In the genomic region with DNA sequence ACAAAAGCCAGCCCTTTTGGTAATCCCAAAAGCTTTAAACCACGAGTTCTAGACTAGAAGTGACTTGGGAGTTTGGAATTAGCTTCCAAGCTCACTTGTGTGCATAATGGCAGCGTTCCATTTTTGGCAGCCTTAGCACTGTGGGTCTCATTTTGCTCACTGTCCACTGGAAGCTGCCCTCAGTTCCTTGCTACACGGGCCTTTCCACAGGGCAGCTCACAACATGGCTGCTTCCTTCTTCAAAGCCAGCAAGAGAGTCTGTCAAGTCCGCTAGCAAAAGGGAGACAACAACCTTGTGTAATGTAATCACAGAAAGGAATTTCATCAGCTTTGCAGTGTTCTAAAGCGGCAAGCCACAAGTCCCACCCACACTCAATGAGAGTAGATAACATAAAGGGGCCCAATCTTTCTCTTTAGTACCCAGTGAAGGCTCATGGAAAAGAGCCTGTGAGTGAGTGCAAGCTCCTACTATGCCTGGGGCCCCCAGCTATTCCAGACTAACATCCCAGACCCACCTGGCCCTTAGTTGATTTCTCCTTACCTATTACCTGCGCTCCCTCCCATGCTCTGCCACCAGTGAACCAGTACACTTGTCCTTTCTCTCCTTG, we compare ENCODE assay signal across 10 cellular contexts.
DNase-seq lines count a peak whose midpoint lies in the region; ATAC-seq and TF ChIP-seq lines count a peak whose summit lies in the region.
"Had no signal": no experiment of that assay in that cellular context is flagged by ENCODE, and none has a peak within 500 bp of the region (broad histone marks: within the 10 kb centered on the region; RNA-seq: fewer than 3 reads in every experiment).

No MANE protein-coding gene starts in this region.

- no peak for TF ChIP-seq POLR2A in NB4 (IDR thresholded peaks at IDR 0.05; ENCODE audit: extremely low read depth, insufficient read length)

- no peaks in the 10 kb centered on the region for H3K9me3 ChIP-seq in HEK293 (ENCODE audit: control insufficient read depth, insufficient read depth, low read depth, low read length)

- peak overlapping the region; percentile 0; the same call in 1 of the 2 replicates for H3K27ac ChIP-seq in HEK293 (ENCODE audit: extremely low read depth, low read depth, low read length)

- H3K4me1 Mint-ChIP-seq in activated naive CD8-positive, alpha-beta T cell treated with anti-CD3 and anti-CD28 coated beads, Interleukin-2, amount 10 ng/mL, durations not matched to agents 7 days and 5 days = peaks cover 18% of the 10 kb centered on the region
- H3K4me1 Mint-ChIP-seq in natural killer cell = peaks cover 30 to 31% of the 10 kb centered on the region in 2 donors

- no peaks in the 10 kb centered on the region for H3K27me3 Mint-ChIP-seq in activated naive CD8-positive, alpha-beta T cell treated with anti-CD3 and anti-CD28 coated beads, Interleukin-2, amount 10 ng/mL, durations not matched to agents 7 days and 5 days
- H3K27me3 Mint-ChIP-seq in natural killer cell (ENCODE audit: low read depth in 2 of 2) = peaks cover 0 to 8% of the 10 kb centered on the region in 2 donors

- H3K9me3 Mint-ChIP-seq in activated naive CD8-positive, alpha-beta T cell treated with anti-CD3 and anti-CD28 coated beads, Interleukin-2, amount 10 ng/mL, durations not matched to agents 7 days and 5 days = peaks cover 4% of the 10 kb centered on the region
- H3K9me3 Mint-ChIP-seq in natural killer cell = no peaks in the 10 kb centered on the region

- DNase-seq in NB4 (ENCODE audit: low read depth) = peak; percentile 80
- DNase-seq in activated naive CD8-positive, alpha-beta T cell treated with anti-CD3 and anti-CD28 coated beads, Interleukin-2, amount 10 ng/mL, durations not matched to agents 7 days and 5 days = no peak
- DNase-seq in natural killer cell = no peak
- no peak for DNase-seq in NCI-H2107 (lab: John Stamatoyannopoulos, UW)
- DNase-seq in cerebellar cortex (ENCODE audit: low spot score) = no peak
- DNase-seq: DMS53, NCI-H2171 treated with DMSO at 0.1 percent for 48 hours had no signal

- H3K4me1 ChIP-seq in HEK293 (ENCODE audit: control insufficient read depth, insufficient read depth, low read length) = peaks cover 4% of the 10 kb centered on the region; the same call in 1 of the 2 replicates

- POLR2A ChIA-PET in HEK293 (lab: Yijun Ruan, JAX) = no interaction called here
- POLR2A ChIA-PET in activated naive CD8-positive, alpha-beta T cell treated with anti-CD3 and anti-CD28 coated beads, Interleukin-2, amount 10 ng/mL, durations not matched to agents 7 days and 5 days (lab: Charles Lee) = no interaction called here

- peaks cover 8% of the 10 kb centered on the region for H3K36me3 Mint-ChIP-seq in activated naive CD8-positive, alpha-beta T cell treated with anti-CD3 and anti-CD28 coated beads, Interleukin-2, amount 10 ng/mL, durations not matched to agents 7 days and 5 days
- no peaks in the 10 kb centered on the region for H3K36me3 Mint-ChIP-seq in natural killer cell

- intact Hi-C loops in natural killer cell (cut with micrococcal nuclease) = no loop called here

- no peak for TF ChIP-seq CTCF in HEK293 (tag by site-specific recombination; IDR thresholded peaks at IDR 0.05)
- no peak for TF ChIP-seq CTCF in NB4 (IDR thresholded peaks at IDR 0.05; ENCODE audit: low read depth, low read length)
- no peak for TF ChIP-seq CTCF in natural killer cell (IDR thresholded peaks at IDR 0.05)

- CTCF ChIA-PET in HEK293 (lab: Yijun Ruan, JAX) = interaction anchor here (1.7 kb wide), 1 partner anchor 39 kb away, joined by 5 read pairs; no protein-coding TSS in a partner anchor

- H3K36me3 ChIP-seq in HEK293 (ENCODE audit: control insufficient read depth in 2 of 2, insufficient read depth in 1 of 2, low read length in 2 of 2) = no peaks in the 10 kb centered on the region

- peak; percentile 30 for ATAC-seq in activated naive CD8-positive, alpha-beta T cell treated with anti-CD3 and anti-CD28 coated beads, Interleukin-2, amount 10 ng/mL, durations not matched to agents 7 days and 5 days (ENCODE audit: low read depth)
- ATAC-seq in natural killer cell (peak; percentile 56 to 79 (median 60)), GM21786 (IDR thresholded peaks at IDR 0.05; ENCODE audit: unreplicated experiment) (no peak)
- ATAC-seq: HCT116 had no signal

- no peak overlapping the region for H3K4me3 ChIP-seq in HEK293 (ENCODE audit: low read depth, low read length)
- H3K4me3 ChIP-seq in NB4 (ENCODE audit: low read depth, low read length) = no peak overlapping the region

- peak overlapping the region; percentile 23 for H3K4me3 Mint-ChIP-seq in activated naive CD8-positive, alpha-beta T cell treated with anti-CD3 and anti-CD28 coated beads, Interleukin-2, amount 10 ng/mL, durations not matched to agents 7 days and 5 days
- peak overlapping the region; percentile 78 for H3K4me3 Mint-ChIP-seq in natural killer cell

- H3K27ac Mint-ChIP-seq in activated naive CD8-positive, alpha-beta T cell treated with anti-CD3 and anti-CD28 coated beads, Interleukin-2, amount 10 ng/mL, durations not matched to agents 7 days and 5 days = peak overlapping the region; percentile 82
- peak overlapping the region; percentile 87 to 93 for H3K27ac Mint-ChIP-seq in natural killer cell

TF ChIP-seq in HEK293, 187 proteins besides CTCF, POLR2A, EP300 and RAD21 (continues in another document):
- TF ChIP-seq ZNF677 (tag by site-specific recombination; IDR thresholded peaks at IDR 0.05) (no peak), ZNF10 (tag by site-specific recombination; IDR thresholded peaks at IDR 0.05) (no peak), ZNF155 (tag by site-specific recombination; IDR thresholded peaks at IDR 0.05) (no peak), ZBTB17 (tag by site-specific recombination; IDR thresholded peaks at IDR 0.05) (0 out of 2 replicates have a peak, but pooled peaks have one; percentile 16), GFI1B (tag by site-specific recombination; IDR thresholded peaks at IDR 0.05) (no peak), ZNF558 (tag by site-specific recombination; IDR thresholded peaks at IDR 0.05) (peak; percentile 36; the same call in 1 of the 2 replicates), ZNF416 (tag by site-specific recombination; IDR thresholded peaks at IDR 0.05) (no peak), MZF1 (tag by site-specific recombination; IDR thresholded peaks at IDR 0.05; ENCODE audit: borderline replicate concordance) (no peak), KLF9 (tag by site-specific recombination; IDR thresholded peaks at IDR 0.05; ENCODE audit: low read depth) (no peak), ZFHX2 (tag by site-specific recombination; conservative IDR thresholded peaks at IDR 0.05) (peak; percentile 49), ZSCAN30 (tag by site-specific recombination; IDR thresholded peaks at IDR 0.05) (no peak)
- TF ChIP-seq, protein P1, sequence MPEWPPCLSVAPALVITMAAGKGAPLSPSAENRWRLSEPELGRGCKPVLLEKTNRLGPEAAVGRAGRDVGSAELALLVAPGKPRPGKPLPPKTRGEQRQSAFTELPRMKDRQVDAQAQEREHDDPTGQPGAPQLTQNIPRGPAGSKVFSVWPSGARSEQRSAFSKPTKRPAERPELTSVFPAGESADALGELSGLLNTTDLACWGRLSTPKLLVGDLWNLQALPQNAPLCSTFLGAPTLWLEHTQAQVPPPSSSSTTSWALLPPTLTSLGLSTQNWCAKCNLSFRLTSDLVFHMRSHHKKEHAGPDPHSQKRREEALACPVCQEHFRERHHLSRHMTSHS (tag by site-specific recombination; IDR thresholded peaks at IDR 0.05) = no peak
- TF ChIP-seq, protein P2, sequence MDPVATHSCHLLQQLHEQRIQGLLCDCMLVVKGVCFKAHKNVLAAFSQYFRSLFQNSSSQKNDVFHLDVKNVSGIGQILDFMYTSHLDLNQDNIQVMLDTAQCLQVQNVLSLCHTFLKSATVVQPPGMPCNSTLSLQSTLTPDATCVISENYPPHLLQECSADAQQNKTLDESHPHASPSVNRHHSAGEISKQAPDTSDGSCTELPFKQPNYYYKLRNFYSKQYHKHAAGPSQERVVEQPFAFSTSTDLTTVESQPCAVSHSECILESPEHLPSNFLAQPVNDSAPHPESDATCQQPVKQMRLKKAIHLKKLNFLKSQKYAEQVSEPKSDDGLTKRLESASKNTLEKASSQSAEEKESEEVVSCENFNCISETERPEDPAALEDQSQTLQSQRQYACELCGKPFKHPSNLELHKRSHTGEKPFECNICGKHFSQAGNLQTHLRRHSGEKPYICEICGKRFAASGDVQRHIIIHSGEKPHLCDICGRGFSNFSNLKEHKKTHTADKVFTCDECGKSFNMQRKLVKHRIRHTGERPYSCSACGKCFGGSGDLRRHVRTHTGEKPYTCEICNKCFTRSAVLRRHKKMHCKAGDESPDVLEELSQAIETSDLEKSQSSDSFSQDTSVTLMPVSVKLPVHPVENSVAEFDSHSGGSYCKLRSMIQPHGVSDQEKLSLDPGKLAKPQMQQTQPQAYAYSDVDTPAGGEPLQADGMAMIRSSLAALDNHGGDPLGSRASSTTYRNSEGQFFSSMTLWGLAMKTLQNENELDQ (tag by site-specific recombination; IDR thresholded peaks at IDR 0.05; ENCODE audit: low read depth) = no peak
- TF ChIP-seq, protein P3, sequence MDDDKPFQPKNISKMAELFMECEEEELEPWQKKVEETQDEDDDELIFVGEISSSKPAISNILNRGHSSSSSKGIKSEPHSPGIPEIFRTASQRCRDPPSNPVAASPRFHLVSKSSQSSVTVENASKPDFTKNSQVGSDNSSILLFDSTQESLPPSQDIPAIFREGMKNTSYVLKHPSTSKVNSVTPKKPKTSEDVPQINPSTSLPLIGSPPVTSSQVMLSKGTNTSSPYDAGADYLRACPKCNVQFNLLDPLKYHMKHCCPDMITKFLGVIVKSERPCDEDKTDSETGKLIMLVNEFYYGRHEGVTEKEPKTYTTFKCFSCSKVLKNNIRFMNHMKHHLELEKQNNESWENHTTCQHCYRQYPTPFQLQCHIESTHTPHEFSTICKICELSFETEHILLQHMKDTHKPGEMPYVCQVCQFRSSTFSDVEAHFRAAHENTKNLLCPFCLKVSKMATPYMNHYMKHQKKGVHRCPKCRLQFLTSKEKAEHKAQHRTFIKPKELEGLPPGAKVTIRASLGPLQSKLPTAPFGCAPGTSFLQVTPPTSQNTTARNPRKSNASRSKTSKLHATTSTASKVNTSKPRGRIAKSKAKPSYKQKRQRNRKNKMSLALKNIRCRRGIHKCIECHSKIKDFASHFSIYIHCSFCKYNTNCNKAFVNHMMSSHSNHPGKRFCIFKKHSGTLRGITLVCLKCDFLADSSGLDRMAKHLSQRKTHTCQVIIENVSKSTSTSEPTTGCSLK (tag by site-specific recombination; IDR thresholded peaks at IDR 0.05) = no peak
- TF ChIP-seq, protein P4, sequence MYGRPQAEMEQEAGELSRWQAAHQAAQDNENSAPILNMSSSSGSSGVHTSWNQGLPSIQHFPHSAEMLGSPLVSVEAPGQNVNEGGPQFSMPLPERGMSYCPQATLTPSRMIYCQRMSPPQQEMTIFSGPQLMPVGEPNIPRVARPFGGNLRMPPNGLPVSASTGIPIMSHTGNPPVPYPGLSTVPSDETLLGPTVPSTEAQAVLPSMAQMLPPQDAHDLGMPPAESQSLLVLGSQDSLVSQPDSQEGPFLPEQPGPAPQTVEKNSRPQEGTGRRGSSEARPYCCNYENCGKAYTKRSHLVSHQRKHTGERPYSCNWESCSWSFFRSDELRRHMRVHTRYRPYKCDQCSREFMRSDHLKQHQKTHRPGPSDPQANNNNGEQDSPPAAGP (tag by site-specific recombination; IDR thresholded peaks at IDR 0.05) = no peak
